ENCODE assay signal across 23 cellular contexts in genomic region chr7:5433181-5433580, GRCh38. TPM values are rescaled to one million over a fixed set of nuclear protein-coding genes. Genes with fewer than 3 reads are reported as not detected.
DNase-seq lines count a peak whose midpoint lies in the region; ATAC-seq, FAIRE-seq and TF ChIP-seq lines count a peak whose summit lies in the region.
"Had no signal": no experiment of that assay in that cellular context is flagged by ENCODE, and none has a peak within 500 bp of the region (broad histone marks: within the 10 kb centered on the region; RNA-seq: fewer than 3 reads in every experiment).

No MANE protein-coding gene starts in this region.

- TF ChIP-seq EP300 in HepG2 (IDR thresholded peaks at IDR 0.05; ENCODE audit: low read depth in 2 of 2, low read length in 2 of 2) (no peak), HepG2 (CRISPR knock-in tag; IDR thresholded peaks at IDR 0.05; ENCODE audit: borderline replicate concordance) (no peak)

- peaks cover 14% of the 10 kb centered on the region for H3K9me3 ChIP-seq in IMR-90 (ENCODE audit: control insufficient read depth, insufficient read depth, low read length)
- H3K9me3 ChIP-seq in HepG2 (ENCODE audit: low read length), result peaks cover 13% of the 10 kb centered on the region; the same call in 1 of the 2 replicates
- peaks cover 5% of the 10 kb centered on the region for H3K9me3 ChIP-seq in CD4-positive, alpha-beta T cell (ENCODE audit: control insufficient read depth, low read length)

- intact Hi-C loops in IMR-90 (cut with micrococcal nuclease) (no loop called here), HepG2 (cut with micrococcal nuclease; ENCODE audit: unreplicated experiment) (no loop called here)
- intact Hi-C loops in CD4-positive, alpha-beta T cell (cut with DNase I, micrococcal nuclease), result no loop called here

- no TSS peak for BruUV-seq in IMR-90 (replicated peaks; lab: Mats Ljungman, UMichigan)
- BruUV-seq in HepG2 (replicated peaks; lab: Mats Ljungman, UMichigan), result no TSS peak

- H2BK5ac ChIP-seq in IMR-90 (ENCODE audit: low read depth, low read length, poor library complexity, severe bottlenecking), result no peak overlapping the region

- in situ Hi-C loops in IMR-90 (cut with MboI; ENCODE audit: low sequenced_read_pairs), result no loop called here
- in situ Hi-C loops in HepG2 (cut with HindIII; ENCODE audit: extremely low pct_ligation_motif_present, low pct_unique_long_range_greater_than_20kb), result no loop called here
- in situ Hi-C loops in GM13977 (cut with MboI; ENCODE audit: low pct_unique_long_range_greater_than_20kb, low sequenced_read_pairs, unreplicated experiment), result no loop called here

- peaks cover 28 to 71% of the 10 kb centered on the region in 2 experiments for H3K79me1 ChIP-seq in IMR-90 (ENCODE audit: low read depth in 1 of 2, low read length in 2 of 2)

- no peak overlapping the region for H2BK120ac ChIP-seq in IMR-90 (ENCODE audit: low read depth, low read length)

- peaks cover 2% of the 10 kb centered on the region for H3K27me3 Mint-ChIP-seq in neural crest cell (ENCODE audit: low read depth)
- H3K27me3 Mint-ChIP-seq in CD4-positive, alpha-beta T cell, result peaks cover 55% of the 10 kb centered on the region

- TF ChIP-seq RAD21 in IMR-90 (IDR thresholded peaks at IDR 0.05; ENCODE audit: low read length), result no peak
- TF ChIP-seq RAD21 in HepG2 (CRISPR knock-in tag; IDR thresholded peaks at IDR 0.05), result no peak

- no peak overlapping the region for H3K18ac ChIP-seq in IMR-90 (ENCODE audit: low read depth, low read length)

- H4K5ac ChIP-seq in IMR-90 (ENCODE audit: low read depth, low read length), result no peak overlapping the region

- H4K20me1 ChIP-seq in IMR-90 (ENCODE audit: insufficient read depth, low read length) (peaks cover 58% of the 10 kb centered on the region), HepG2 (ENCODE audit: insufficient read depth, low read length) (peaks cover 16% of the 10 kb centered on the region; the same call in 1 of the 2 replicates)

- H3K27me3 ChIP-seq in IMR-90 (ENCODE audit: control insufficient read depth, insufficient read depth, low read length), result no peaks in the 10 kb centered on the region
- H3K27me3 ChIP-seq in HepG2 (ENCODE audit: control insufficient read depth in 1 of 2, insufficient read depth in 2 of 2, low read length in 2 of 2), result no peaks in the 10 kb centered on the region; a peak in 1 of 5 replicates
- peaks cover 37% of the 10 kb centered on the region for H3K27me3 ChIP-seq in CD4-positive, alpha-beta T cell (ENCODE audit: control insufficient read depth, insufficient read depth, low read length)

- peaks cover 30% of the 10 kb centered on the region for H3K79me2 ChIP-seq in HepG2 (ENCODE audit: insufficient read depth, low read length)

- no peak overlapping the region for H3K23ac ChIP-seq in IMR-90 (ENCODE audit: low read depth, low read length)

- TF ChIP-seq CTCF in IMR-90 (conservative IDR thresholded peaks at IDR 0.05; ENCODE audit: low read depth, low read length), result no peak
- TF ChIP-seq CTCF in HepG2 (CRISPR knock-in tag; IDR thresholded peaks at IDR 0.05), result no peak
- no peak for TF ChIP-seq CTCF in neural crest cell (conservative IDR thresholded peaks at IDR 0.05)
- no peak for TF ChIP-seq CTCF in CD4-positive, alpha-beta T cell (IDR thresholded peaks at IDR 0.05)
- TF ChIP-seq CTCF in GM13977 (IDR thresholded peaks at IDR 0.05; ENCODE audit: extremely low read depth, insufficient read depth, missing control alignments), result no peak

- H3K4ac ChIP-seq in IMR-90 (ENCODE audit: low read depth, low read length), result no peak overlapping the region

- peak overlapping the region; percentile 20 for H2AK9ac ChIP-seq in IMR-90 (replicated peaks; ENCODE audit: low read depth, low read length, poor library complexity)

- H3K36me3 ChIP-seq in IMR-90 (ENCODE audit: control insufficient read depth, insufficient read depth, low read length), result peaks cover 21% of the 10 kb centered on the region; the same call in 1 of the 2 replicates
- peaks cover 0 to 4% of the 10 kb centered on the region in 2 experiments; a peak in 1 of 5 replicates for H3K36me3 ChIP-seq in HepG2 (replicated peaks in 1 of 2; ENCODE audit: control insufficient read depth in 1 of 2, insufficient read depth in 2 of 2, low read length in 2 of 2)
- H3K36me3 ChIP-seq: BLaER1 had no signal

- no peak overlapping the region for H2BK20ac ChIP-seq in IMR-90 (ENCODE audit: low read depth, low read length)

- no peak overlapping the region for H3K27ac Mint-ChIP-seq in neural crest cell (ENCODE audit: unreplicated experiment)
- H3K27ac Mint-ChIP-seq in CD4-positive, alpha-beta T cell, result no peak overlapping the region
- H3K27ac Mint-ChIP-seq: CD14-positive monocyte; CD8-positive, alpha-beta T cell; H9 had no signal

- no peak overlapping the region for H4K8ac ChIP-seq in IMR-90 (ENCODE audit: low read depth in 2 of 2, low read length in 2 of 2)

- no peak overlapping the region for H3K4me2 ChIP-seq in IMR-90 (ENCODE audit: low read depth, low read length)
- H3K4me2 ChIP-seq in HepG2 (ENCODE audit: low read depth, low read length), result no peak overlapping the region
- H3K4me2 ChIP-seq: BLaER1, KMS-11 had no signal

- H3K9ac ChIP-seq in IMR-90 (ENCODE audit: low read depth, low read length) (no peak overlapping the region), HepG2 (ENCODE audit: insufficient read depth, low read depth, low read length) (no peak overlapping the region)
- H3K9ac ChIP-seq: BLaER1, KMS-11 had no signal

- DNase-seq in D341Med (ENCODE audit: low spot score) (peak; percentile 5), IMR-90 (no peak), HepG2 (ENCODE audit: low spot score) (no peak), neural crest cell (ENCODE audit: low read depth, low spot score) (no peak), NCI-H748 treated with DMSO at 0.1 percent for 48 hours (lab: John Stamatoyannopoulos, UW) (no peak), GM13977 (ENCODE audit: low spot score) (no peak)
- no peak for DNase-seq in CD4-positive, alpha-beta T cell
- DNase-seq: 8988T; Calu3; CD8-positive, alpha-beta T cell; DMS 273 treated with DMSO at 0.1 percent for 48 hours; DMS53; DND-41; EL; H9 had no signal

- H3K9me3 Mint-ChIP-seq in neural crest cell, result peaks cover 2% of the 10 kb centered on the region
- no peaks in the 10 kb centered on the region for H3K9me3 Mint-ChIP-seq in CD4-positive, alpha-beta T cell

- dilution Hi-C loops in IMR-90 (cut with HindIII; ENCODE audit: low sequenced_read_pairs, unreplicated experiment), result no loop called here

- FAIRE-seq in HepG2 (lab: Jason Lieb, UNC), result no peak
- FAIRE-seq: GM12878, GM19239, H1 had no signal

- no peak overlapping the region for H3K56ac ChIP-seq in IMR-90 (ENCODE audit: extremely low read depth, insufficient read depth, low read length)

- no peak overlapping the region for H2AK5ac ChIP-seq in IMR-90 (ENCODE audit: low read depth, low read length)

- peaks cover 4% of the 10 kb centered on the region for H3K9me1 ChIP-seq in IMR-90 (ENCODE audit: insufficient read depth, low read length)

- no CpG with 5 or more reads among the region's 3 CpGs for WGBS in IMR-90 (ENCODE audit: extremely low coverage in 2 of 2, insufficient read length in 1 of 2), 2 experiments
- WGBS in HepG2 (ENCODE audit: low lambda C conversion rate), result 100% methylated on average over 3 of the region's 3 CpGs

- POLR2A ChIA-PET in IMR-90 (lab: Charles Lee; ENCODE audit: unreplicated experiment), result no interaction called here
- POLR2A ChIA-PET in HepG2 (lab: Yijun Ruan, JAX), result interaction anchor here (0.5 kb wide), 1 partner anchor 21 kb away, joined by 4 read pairs; no protein-coding TSS in a partner anchor
- POLR2A ChIA-PET in CD4-positive, alpha-beta T cell (lab: Charles Lee), result no interaction called here

- H2AFZ ChIP-seq in IMR-90 (replicated peaks; ENCODE audit: low read length, poor library complexity) (peak overlapping the region; percentile 26), HepG2 (ENCODE audit: low read length) (no peak overlapping the region)

- ATAC-seq in IMR-90 (ENCODE audit: low read depth), result no peak
- no peak for ATAC-seq in HepG2
- no peak for ATAC-seq in CD4-positive, alpha-beta T cell (ENCODE audit: poor library complexity)
- ATAC-seq in HG02970 (IDR thresholded peaks at IDR 0.05; ENCODE audit: low FRiP score, unreplicated experiment), result no peak
- ATAC-seq: CD8-positive, alpha-beta T cell; GM12878 had no signal

- CTCF ChIA-PET in IMR-90 (lab: Yijun Ruan, JAX), result no interaction called here
- CTCF ChIA-PET in HepG2 (lab: Yijun Ruan, JAX; ENCODE audit: low intra/inter-chr PET ratio, low total read pairs), result no interaction called here
- CTCF ChIA-PET in CD4-positive, alpha-beta T cell (lab: Charles Lee), result interaction anchor here (0.5 to 1.6 kb wide), 2 partner anchors 33 to 37 kb away, joined by 4 read pairs; no protein-coding TSS in a partner anchor

- no peak overlapping the region for H3K27ac ChIP-seq in IMR-90 (ENCODE audit: insufficient read depth, low read length)
- no peak overlapping the region for H3K27ac ChIP-seq in HepG2 (ENCODE audit: extremely low read length, insufficient read depth, low read length)
- H3K27ac ChIP-seq in CD4-positive, alpha-beta T cell (ENCODE audit: low read depth, low read length), result no peak overlapping the region
- H3K27ac ChIP-seq: BLaER1, HL-60, KMS-11 had no signal

- no peak overlapping the region for H3K4me3 ChIP-seq in IMR-90 (ENCODE audit: insufficient read depth, low read depth, low read length)
- no peak overlapping the region for H3K4me3 ChIP-seq in HepG2 (replicated peaks in 1 of 3; ENCODE audit: insufficient read depth in 1 of 3, low read depth in 2 of 3, low read length in 3 of 3)
- H3K4me3 ChIP-seq: BLaER1, GM12878 had no signal

- peaks cover 13% of the 10 kb centered on the region for H3K36me3 Mint-ChIP-seq in neural crest cell (ENCODE audit: low read depth)
- peaks cover 10% of the 10 kb centered on the region for H3K36me3 Mint-ChIP-seq in CD4-positive, alpha-beta T cell (ENCODE audit: low read depth)

- H4K91ac ChIP-seq in IMR-90 (ENCODE audit: insufficient read depth, low read depth, low read length), result no peak overlapping the region

- no peak overlapping the region for H3K14ac ChIP-seq in IMR-90 (replicated peaks; ENCODE audit: low read depth, low read length)

- no peak overlapping the region for H2BK15ac ChIP-seq in IMR-90 (ENCODE audit: low read depth, low read length)

- H3K4me1 ChIP-seq in IMR-90 (ENCODE audit: control insufficient read depth, insufficient read depth, low read length) (peaks cover 6% of the 10 kb centered on the region; the same call in 1 of the 2 replicates), HepG2 (ENCODE audit: insufficient read depth, low read length) (peaks cover 40% of the 10 kb centered on the region)

- H3K4me1 Mint-ChIP-seq in neural crest cell, result peaks cover 44% of the 10 kb centered on the region
- peaks cover 7% of the 10 kb centered on the region for H3K4me1 Mint-ChIP-seq in CD4-positive, alpha-beta T cell (ENCODE audit: low read depth)

- peak overlapping the region; percentile 61 for H3K4me3 Mint-ChIP-seq in neural crest cell
- H3K4me3 Mint-ChIP-seq in CD4-positive, alpha-beta T cell, result no peak overlapping the region
- H3K4me3 Mint-ChIP-seq: CD14-positive monocyte; CD8-positive, alpha-beta T cell; H9 had no signal

- no peak for TF ChIP-seq POLR2A in IMR-90 (IDR thresholded peaks at IDR 0.05; ENCODE audit: low read depth, low read length)
- TF ChIP-seq POLR2A in HepG2 (IDR thresholded peaks at IDR 0.05; ENCODE audit: insufficient read depth in 1 of 2, low read depth in 2 of 2, low read length in 2 of 2), result 0 out of 4 replicates have a peak, but pooled peaks of 1 of the 2 experiments have one; percentile 24

RNA-seq across cellular contexts. Expression of gene TNRC18, which starts 9.5 kb away (rescaled TPM):
- total RNA-seq in IMR-90 (2012; rRNA removed) (4.7 and 5.3 TPM in 2 replicates), HepG2 (2016; rRNA removed; fragmentation: Illumina TruSeq; extraction: Trizol) (12.8 and 17.4 TPM in 2 replicates), neural crest cell (68.0 and 69.8 TPM in 2 replicates)
- polyA plus RNA-seq in IMR-90 (2012; rRNA removed) (29.6 and 37.9 TPM in 2 replicates), HepG2 (2011; rRNA removed) (10.9 and 11.7 TPM in 2 replicates)
- 37.7 and 43.0 TPM in 2 replicates for polyA plus RNA-seq in IMR-90 (2012; cell fraction: cytosol; rRNA removed)
- 64.3 and 93.3 TPM in 2 replicates for polyA plus RNA-seq in IMR-90 (2012; cell fraction: nucleus; rRNA removed; ENCODE audit: low replicate concordance)
- 4.9 and 7.1 TPM in 2 replicates for total RNA-seq in HepG2 (2016; cell fraction: cytosol; rRNA removed; fragmentation: Illumina TruSeq; extraction: Trizol; ENCODE audit: low read depth)
- total RNA-seq in HepG2 (2016; cell fraction: insoluble cytoplasmic fraction; rRNA removed; fragmentation: Illumina TruSeq; extraction: Trizol), result 12.8 and 21.5 TPM in 2 replicates
- total RNA-seq in HepG2 (2016; cell fraction: membrane; rRNA removed; fragmentation: Illumina TruSeq; extraction: Trizol), result 4.9 and 5.6 TPM in 2 replicates
- 28.3 and 34.0 TPM in 2 replicates for total RNA-seq in HepG2 (2016; cell fraction: nucleus; rRNA removed; fragmentation: Illumina TruSeq; extraction: Trizol)
- polyA plus RNA-seq in HepG2 (2011; cell fraction: cytosol; rRNA removed), result 8.6 and 11.8 TPM in 2 replicates
- polyA plus RNA-seq in HepG2 (2011; cell fraction: nucleus; rRNA removed), result 65.7 and 102 TPM in 2 replicates
- 40.6 and 53.7 TPM in 2 replicates for polyA plus RNA-seq in HepG2 (2012)
- 0.71 and 1.3 TPM in 2 replicates for polyA plus RNA-seq in HepG2 (2016; cell fraction: cytosol; fragmentation: Illumina TruSeq; extraction: Trizol; ENCODE audit: low read depth)
- 16.6 and 19.8 TPM in 2 replicates for polyA plus RNA-seq in HepG2 (2016; cell fraction: insoluble cytoplasmic fraction; fragmentation: Illumina TruSeq; extraction: Trizol; ENCODE audit: low read depth)
- 0.82 and 1.2 TPM in 2 replicates for polyA plus RNA-seq in HepG2 (2016; cell fraction: membrane; fragmentation: Illumina TruSeq; extraction: Trizol; ENCODE audit: low read depth)
- 58.8 and 59.2 TPM in 2 replicates for polyA plus RNA-seq in HepG2 (2016; cell fraction: nucleus; fragmentation: Illumina TruSeq; extraction: Trizol; ENCODE audit: insufficient read depth, low read depth)
- 11.2 and 51.4 TPM in 2 replicates for polyA minus RNA-seq in HepG2 (2011; rRNA and poly(A)+ RNA removed; ENCODE audit: low replicate concordance)
- polyA minus RNA-seq in HepG2 (2011; cell fraction: cytosol; rRNA and poly(A)+ RNA removed), result 44.7 and 49.3 TPM in 2 replicates
- 49.2 and 54.8 TPM in 2 replicates for polyA minus RNA-seq in HepG2 (2011; cell fraction: nucleus; rRNA and poly(A)+ RNA removed)
- total RNA-seq in CD4-positive, alpha-beta T cell, result 10 to 100 TPM; 69.9 TPM
